In the genomic region with DNA sequence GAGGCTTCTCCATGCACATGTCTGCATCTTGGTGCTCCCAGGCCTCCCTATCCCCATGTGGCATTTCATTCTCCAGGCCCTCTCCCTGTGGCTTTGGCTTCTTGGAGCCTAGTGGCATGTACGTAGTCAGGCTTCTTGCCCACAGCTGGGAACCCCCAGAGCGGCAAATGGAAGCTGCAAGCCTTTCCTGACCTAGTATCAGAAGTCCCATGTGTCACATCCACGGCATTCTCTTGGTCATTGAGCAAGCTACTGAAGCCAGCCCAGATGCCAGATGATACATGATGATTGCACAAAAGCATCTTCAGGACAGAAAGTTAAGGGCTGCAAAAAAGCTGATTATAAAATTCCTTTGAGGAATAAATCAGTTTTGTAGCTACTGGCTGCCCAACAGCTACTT, we compare ENCODE assay signal across 22 cellular contexts.
DNase-seq lines count a peak whose midpoint lies in the region; ATAC-seq, FAIRE-seq and TF ChIP-seq lines count a peak whose summit lies in the region.
"Had no signal": no experiment of that assay in that cellular context is flagged by ENCODE, and none has a peak within 500 bp of the region (broad histone marks: within the 10 kb centered on the region; RNA-seq: fewer than 3 reads in every experiment).

No MANE protein-coding gene starts in this region.

- H3K4me1 ChIP-seq in kidney (ENCODE audit: control insufficient read depth in 1 of 2, insufficient read depth in 1 of 2, low read depth in 1 of 2, low read length in 2 of 2), result no peaks in the 10 kb centered on the region
- H3K4me1 ChIP-seq: uterus had no signal

- intact Hi-C loops in kidney (cut with DNase I), result no loop called here

- in situ Hi-C loops in brain microvascular endothelial cell (cut with HindIII; ENCODE audit: low pct_ligation_motif_present, low sequenced_read_pairs), result no loop called here

- H3K36me3 ChIP-seq in brain microvascular endothelial cell (replicated peaks), result no peaks in the 10 kb centered on the region
- no peaks in the 10 kb centered on the region for H3K36me3 ChIP-seq in kidney (ENCODE audit: control insufficient read depth in 1 of 2, insufficient read depth in 2 of 2, low read length in 2 of 2)
- H3K36me3 ChIP-seq: stomach, uterus had no signal

- no peak for TF ChIP-seq CTCF in brain microvascular endothelial cell (IDR thresholded peaks at IDR 0.05; ENCODE audit: low read depth, low read length, missing control alignments)
- TF ChIP-seq CTCF in kidney (IDR thresholded peaks at IDR 0.05; ENCODE audit: borderline replicate concordance, extremely low read depth, insufficient read depth), result no peak

- no peaks in the 10 kb centered on the region for H3K4me1 Mint-ChIP-seq in stimulated activated naive CD8-positive, alpha-beta T cell treated with anti-CD3 and anti-CD28 coated beads, Interleukin-15, amount 100 ng/mL, for 72 hours

- no peak for ATAC-seq in stimulated activated naive CD8-positive, alpha-beta T cell treated with anti-CD3 and anti-CD28 coated beads, Interleukin-15, amount 100 ng/mL, for 72 hours
- ATAC-seq: body of pancreas, GM12878, GM23338 had no signal

- no peaks in the 10 kb centered on the region for H3K9me3 ChIP-seq in kidney (ENCODE audit: control insufficient read depth in 1 of 2, low read length in 2 of 2)
- H3K9me3 ChIP-seq: body of pancreas, stomach, uterus had no signal

- H3K4me3 ChIP-seq in brain microvascular endothelial cell (ENCODE audit: low read depth, low read length), result no peak overlapping the region
- no peak overlapping the region for H3K4me3 ChIP-seq in kidney (ENCODE audit: low read length in 2 of 2)
- H3K4me3 ChIP-seq: body of pancreas, dorsolateral prefrontal cortex, GM12878, GM23338, stomach, uterus had no signal

- no peak overlapping the region for H3K9ac ChIP-seq in kidney (ENCODE audit: low read length in 2 of 2)
- H3K9ac ChIP-seq: KMS-11 had no signal

- no peaks in the 10 kb centered on the region for H3K27me3 ChIP-seq in brain microvascular endothelial cell (replicated peaks)
- H3K27me3 ChIP-seq: body of pancreas, dorsolateral prefrontal cortex, stomach, uterus had no signal

- no peak overlapping the region for H3K4me3 Mint-ChIP-seq in stimulated activated naive CD8-positive, alpha-beta T cell treated with anti-CD3 and anti-CD28 coated beads, Interleukin-15, amount 100 ng/mL, for 72 hours
- H3K4me3 Mint-ChIP-seq: GM23338 had no signal

- DNase-seq in AG08395 (ENCODE audit: low spot score) (peak; percentile 77), GM04504 (ENCODE audit: low read depth) (peak; percentile 71), brain microvascular endothelial cell (peak; percentile 54), kidney (peak; percentile 70), AML-193 (lab: John Stamatoyannopoulos, UW) (no peak), Ammon's horn (ENCODE audit: low spot score) (no peak), inferior parietal cortex (ENCODE audit: extremely low spot score) (no peak)
- DNase-seq in stimulated activated naive CD8-positive, alpha-beta T cell treated with anti-CD3 and anti-CD28 coated beads, Interleukin-15, amount 100 ng/mL, for 72 hours, result no peak
- DNase-seq: activated CD4-positive, alpha-beta T cell treated with anti-CD3 and anti-CD28 coated beads for 4 hours; activated CD8-positive, alpha-beta memory T cell treated with anti-CD3 and anti-CD28 coated beads, Interleukin-2, amount 50 U/mL, for 48 hours; activated naive CD4-positive, alpha-beta T cell treated with Interleukin-2 at 50 U/mL for 16 hours; dorsolateral prefrontal cortex; hypothalamus; NCI-H1092 treated with DMSO at 0.1 percent for 48 hours; NCI-H69; stomach; T1000; uterus had no signal

- H3K27ac ChIP-seq in brain microvascular endothelial cell (peak overlapping the region; percentile 95), kidney (ENCODE audit: low read depth in 2 of 2, low read length in 2 of 2) (no peak overlapping the region)
- H3K27ac ChIP-seq: body of pancreas, dorsolateral prefrontal cortex, KMS-11, stomach, uterus had no signal

- no peaks in the 10 kb centered on the region for H3K9me3 Mint-ChIP-seq in stimulated activated naive CD8-positive, alpha-beta T cell treated with anti-CD3 and anti-CD28 coated beads, Interleukin-15, amount 100 ng/mL, for 72 hours

- H3K27me3 Mint-ChIP-seq in stimulated activated naive CD8-positive, alpha-beta T cell treated with anti-CD3 and anti-CD28 coated beads, Interleukin-15, amount 100 ng/mL, for 72 hours, result no peaks in the 10 kb centered on the region

- H3K27ac Mint-ChIP-seq in stimulated activated naive CD8-positive, alpha-beta T cell treated with anti-CD3 and anti-CD28 coated beads, Interleukin-15, amount 100 ng/mL, for 72 hours, result peak overlapping the region in 1 of 2 donors; percentile 63
- H3K27ac Mint-ChIP-seq: GM23338 had no signal

- FAIRE-seq in kidney (lab: Jason Lieb, UNC), result no peak
- FAIRE-seq: GM12878 had no signal

Comparison
In these comparisons a context has a peak if more than half of its experiments do, and no peak if none do; other contexts are left out.
1. DNase-seq: peak in AG08395 (single experiment), GM04504 (single experiment), brain microvascular endothelial cell (single experiment) and kidney (single experiment); none in AML-193 (0 of 2), stimulated activated naive CD8-positive, alpha-beta T cell treated with anti-CD3 and anti-CD28 coated beads, Interleukin-15, amount 100 ng/mL, for 72 hours (0 of 2), Ammon's horn (single experiment) and inferior parietal cortex (single experiment).